In genomic region chr17:58918072-58918471, GRCh38 we compare ENCODE assay signal across 14 cellular contexts.
"Had no signal": no experiment of that assay in that cellular context is flagged by ENCODE, and none has a peak within 500 bp of the region (broad histone marks: within the 10 kb centered on the region; RNA-seq: fewer than 3 reads in every experiment).

No MANE protein-coding gene starts in this region.

- H3K4me3 ChIP-seq: esophagus muscularis mucosa, left ventricle myocardium inferior, prostate gland, spleen, tibial nerve had no signal

- H3K4me1 ChIP-seq: esophagus muscularis mucosa, left ventricle myocardium inferior, prostate gland, spleen, tibial nerve had no signal

- H3K4me3 Mint-ChIP-seq: activated CD4-positive, alpha-beta T cell treated with anti-CD3 and anti-CD28 coated beads for 36 hours; activated CD8-positive, alpha-beta T cell treated with anti-CD3 and anti-CD28 coated beads for 36 hours; memory B cell; natural killer cell treated with Interleukin-12 subunit alpha and Interleukin-12 subunit beta and Interleukin-15 and Interleukin-18, amount 100 ng/mL, for 72 hours; stimulated activated naive B cell treated with anti-CD40 and anti-IgM and Interleukin-4, amounts not matched to agents 10 μg/mL and 1 μg/mL and 100 μg/mL, for 72 hours had no signal

- H3K27ac Mint-ChIP-seq: activated CD4-positive, alpha-beta T cell treated with anti-CD3 and anti-CD28 coated beads for 36 hours; activated CD8-positive, alpha-beta T cell treated with anti-CD3 and anti-CD28 coated beads for 36 hours; memory B cell; natural killer cell treated with Interleukin-12 subunit alpha and Interleukin-12 subunit beta and Interleukin-15 and Interleukin-18, amount 100 ng/mL, for 72 hours; stimulated activated naive B cell treated with anti-CD40 and anti-IgM and Interleukin-4, amounts not matched to agents 10 μg/mL and 1 μg/mL and 100 μg/mL, for 72 hours had no signal

- H3K36me3 ChIP-seq: esophagus muscularis mucosa, left ventricle myocardium inferior, prostate gland, spleen, tibial nerve had no signal

- H3K27me3 Mint-ChIP-seq: memory B cell; stimulated activated naive B cell treated with anti-CD40 and anti-IgM and Interleukin-4, amounts not matched to agents 10 μg/mL and 1 μg/mL and 100 μg/mL, for 72 hours had no signal

- H3K9me3 ChIP-seq: left ventricle myocardium inferior, prostate gland, tibial nerve had no signal

- H3K36me3 Mint-ChIP-seq: memory B cell; natural killer cell treated with Interleukin-12 subunit alpha and Interleukin-12 subunit beta and Interleukin-15 and Interleukin-18, amount 100 ng/mL, for 72 hours; stimulated activated naive B cell treated with anti-CD40 and anti-IgM and Interleukin-4, amounts not matched to agents 10 μg/mL and 1 μg/mL and 100 μg/mL, for 72 hours had no signal

- H3K9me3 Mint-ChIP-seq: activated CD8-positive, alpha-beta T cell treated with anti-CD3 and anti-CD28 coated beads for 36 hours; natural killer cell treated with Interleukin-12 subunit alpha and Interleukin-12 subunit beta and Interleukin-15 and Interleukin-18, amount 100 ng/mL, for 72 hours; stimulated activated naive B cell treated with anti-CD40 and anti-IgM and Interleukin-4, amounts not matched to agents 10 μg/mL and 1 μg/mL and 100 μg/mL, for 72 hours had no signal

- H3K27me3 ChIP-seq: esophagus muscularis mucosa, spleen, tibial nerve had no signal

- DNase-seq: activated CD4-positive, alpha-beta T cell treated with anti-CD3 and anti-CD28 coated beads for 36 hours; activated CD8-positive, alpha-beta memory T cell treated with anti-CD3 and anti-CD28 coated beads, Interleukin-2, amount 50 U/mL, for 48 hours; activated CD8-positive, alpha-beta T cell treated with anti-CD3 and anti-CD28 coated beads for 36 hours; activated naive CD4-positive, alpha-beta T cell; kidney; left ventricle myocardium inferior; spleen; stimulated activated CD4-positive, alpha-beta T cell treated with anti-CD3 and anti-CD28 coated beads, Interleukin-1b, Interleukin-23, amount 100 ng/mL, for 48 hours; stimulated activated naive B cell treated with anti-CD40 and anti-IgM and Interleukin-4, amounts not matched to agents 10 μg/mL and 1 μg/mL and 100 μg/mL, for 72 hours had no signal

- H3K27ac ChIP-seq: esophagus muscularis mucosa, left ventricle myocardium inferior, prostate gland, spleen, tibial nerve had no signal
